In the genomic region with DNA sequence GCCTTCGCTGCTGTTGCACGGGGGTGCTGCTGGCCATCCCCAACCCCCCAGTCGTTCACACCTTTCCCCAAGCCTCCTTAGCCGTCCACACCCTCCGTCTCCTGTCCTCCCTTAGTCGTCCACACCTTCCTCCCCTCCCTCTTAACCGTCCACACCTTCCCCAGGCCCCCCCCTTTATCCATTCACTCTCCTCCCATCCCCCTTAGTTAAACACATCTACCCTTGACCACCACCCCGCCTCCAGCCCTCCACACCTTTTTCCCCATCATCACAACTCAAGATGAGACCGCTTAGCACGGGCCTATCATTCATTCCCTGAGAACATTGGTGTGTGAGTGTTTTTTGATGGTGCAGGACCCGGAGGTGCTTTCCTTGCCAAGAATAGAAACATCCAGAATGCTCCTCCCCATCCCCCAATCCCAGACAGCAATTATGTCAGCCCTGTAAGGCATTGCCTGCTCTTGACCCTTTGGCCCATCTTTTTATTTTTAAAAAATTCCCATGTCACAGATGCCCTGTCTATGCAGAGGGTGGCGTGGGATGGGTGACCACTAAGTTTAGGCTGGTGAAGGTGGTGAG, we compare ENCODE assay signal across 1 cellular context.
TF ChIP-seq lines count a peak whose summit lies in the region.

No MANE protein-coding gene starts in this region.

TF ChIP-seq in K562, 482 proteins besides CTCF, POLR2A, EP300 and RAD21 (continued from another document):
- 0 out of 2 replicates have a peak, but pooled peaks have one; percentile 30 for TF ChIP-seq MIER1 (IDR thresholded peaks at IDR 0.05; ENCODE audit: low read depth)
- TF ChIP-seq PRDM10 (IDR thresholded peaks at IDR 0.05; ENCODE audit: partially characterized antibody), result peak; percentile 9
- 0 out of 2 replicates have a peak, but pooled peaks have one; percentile 18 for TF ChIP-seq EHMT2 (IDR thresholded peaks at IDR 0.05)
- TF ChIP-seq HCFC1 (IDR thresholded peaks at IDR 0.05; ENCODE audit: low read depth, low read length), result no peak
